8 cellular contexts compared by ENCODE assay signal in the genomic region with DNA sequence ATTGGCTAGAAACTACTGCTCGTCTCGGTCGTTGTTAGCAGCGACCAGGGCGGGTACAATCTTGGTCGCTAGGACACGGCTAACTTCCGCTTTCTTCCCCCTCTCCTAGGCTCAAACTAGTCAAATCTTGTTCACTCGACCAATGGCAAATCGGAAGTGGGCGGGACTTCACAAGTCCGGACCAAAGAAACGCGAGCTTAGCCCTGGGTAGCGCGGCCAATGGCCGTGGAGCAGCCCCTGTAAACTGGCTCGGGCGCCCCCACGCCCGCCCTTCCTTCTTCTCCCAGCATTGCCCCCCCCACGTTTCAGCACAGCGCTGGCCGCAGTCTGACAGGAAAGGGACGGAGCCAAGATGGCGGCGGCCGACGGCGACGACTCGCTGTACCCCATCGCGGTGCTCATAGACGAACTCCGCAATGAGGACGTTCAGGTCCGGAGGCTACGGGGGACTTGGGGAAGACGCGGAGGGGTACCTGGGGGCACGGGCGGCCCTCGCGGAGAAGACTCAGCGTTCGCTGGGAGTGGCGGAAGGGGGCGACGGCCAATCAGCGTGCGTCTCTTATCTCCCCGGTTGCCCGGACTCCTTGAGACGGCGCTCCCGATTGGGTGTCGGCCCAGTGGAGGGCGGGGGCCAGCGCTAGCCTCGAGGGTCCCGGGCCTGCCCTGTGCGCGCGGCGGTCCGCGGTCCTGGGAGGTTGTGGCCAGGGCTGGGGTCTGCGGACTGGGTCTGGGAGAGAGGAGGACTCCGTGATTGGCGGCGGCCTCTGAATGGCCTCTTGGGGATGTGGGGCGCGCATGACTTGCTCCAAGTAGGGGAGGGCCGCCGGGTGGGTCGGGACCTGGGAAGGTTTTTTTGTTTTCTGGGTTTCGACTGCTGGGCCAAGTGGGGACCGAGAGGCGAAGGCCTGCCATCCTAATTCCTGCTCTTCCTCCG. TPM values are rescaled to one million over a fixed set of nuclear protein-coding genes. Genes with fewer than 3 reads are reported as not detected.
DNase-seq lines count a peak whose midpoint lies in the region; ATAC-seq and TF ChIP-seq lines count a peak whose summit lies in the region.

A gene (plus strand): TSS at position 308 of the 934 bp plus-strand sequence. CDS start 45 bp downstream, at position 353.

- WGBS in HUES64: under 1% methylated on average over 80 of the region's 81 CpGs

- H3K4me2 ChIP-seq in OCI-LY1 (ENCODE audit: low read length): peak within 1 kb of the TSS; percentile 93

- no peak for TF ChIP-seq CTCF in Calu3 (IDR thresholded peaks at IDR 0.05; ENCODE audit: unreplicated experiment)
- no peak for TF ChIP-seq CTCF in OCI-LY1 (IDR thresholded peaks at IDR 0.05; ENCODE audit: low read length)

- intact Hi-C loops in Calu3 (cut with micrococcal nuclease; ENCODE audit: unreplicated experiment): loop anchor here (1.0 to 2.0 kb wide), 2 partner anchors 19 to 51 kb away; a partner anchor contains a TSS

- CTCF ChIA-PET in Calu3 (lab: Charles Lee): interaction anchor here (0.5 to 1.7 kb wide), 12 partner anchors 8 to 1840 kb away, joined by 3 to 11 read pairs (median 5); a partner anchor contains a TSS

- H3K27me3 ChIP-seq in HUES64 (ENCODE audit: insufficient read depth, low read length): no peaks in the 10 kb centered on the region
- H3K27me3 ChIP-seq in OCI-LY1 (ENCODE audit: insufficient read depth, low read length): no peaks in the 10 kb centered on the region

- H3K4me3 ChIP-seq in HUES64 (ENCODE audit: low read length) (peak within 1 kb of the TSS; percentile 87), OCI-LY1 (ENCODE audit: low read depth, low read length, poor library complexity, severe bottlenecking) (peak within 1 kb of the TSS; percentile 91)

- H3K27ac Mint-ChIP-seq in Calu3 (ENCODE audit: unreplicated experiment): peak within 1 kb of the TSS; percentile 100

- no peaks in the 10 kb centered on the region for H3F3A ChIP-seq in OCI-LY1 (ENCODE audit: insufficient read depth, low read length)

- peak within 1 kb of the TSS; percentile 97 for H3K4me3 Mint-ChIP-seq in Calu3 (ENCODE audit: low read depth, unreplicated experiment)

- peaks cover 24% of the 10 kb centered on the region for H3K36me3 ChIP-seq in HUES64 (ENCODE audit: insufficient read depth, low read length)
- H3K36me3 ChIP-seq in OCI-LY1 (ENCODE audit: insufficient read depth, low read length): peaks cover 36% of the 10 kb centered on the region

- BruUV-seq in Calu3 (replicated peaks; lab: Mats Ljungman, UMichigan): no TSS peak

- H3K9me3 Mint-ChIP-seq in Calu3 (ENCODE audit: low read depth, unreplicated experiment): peaks cover 15% of the 10 kb centered on the region

- H3K9me3 ChIP-seq in HUES64 (ENCODE audit: insufficient read depth, low read depth, low read length): no peaks in the 10 kb centered on the region
- no peaks in the 10 kb centered on the region for H3K9me3 ChIP-seq in OCI-LY1 (ENCODE audit: low read length)

- ATAC-seq in GM21447 (IDR thresholded peaks at IDR 0.05; ENCODE audit: unreplicated experiment): peak; percentile 88

- peaks cover 60% of the 10 kb centered on the region for H3K36me3 Mint-ChIP-seq in Calu3 (ENCODE audit: insufficient read depth, unreplicated experiment)

- 0 out of 2 replicates have a peak within 1 kb of the TSS, but pooled peaks have one; percentile 7 for H2AFZ ChIP-seq in OCI-LY1 (ENCODE audit: low read length)

- peaks cover 9% of the 10 kb centered on the region for H3K4me1 ChIP-seq in HUES64 (ENCODE audit: insufficient read depth, low read length)
- peaks cover 24% of the 10 kb centered on the region for H3K4me1 ChIP-seq in OCI-LY1 (ENCODE audit: insufficient read depth, low read length, severe bottlenecking)

- no peaks in the 10 kb centered on the region for H3K27me3 Mint-ChIP-seq in Calu3 (ENCODE audit: unreplicated experiment)

- in situ Hi-C loops in endometrial microvascular endothelial cells (cut with HindIII; ENCODE audit: inconsistent ontology term, low pct_unique_long_range_greater_than_20kb, low sequenced_read_pairs): no loop called here

- no peaks in the 10 kb centered on the region for H3K9me2 ChIP-seq in OCI-LY1 (ENCODE audit: low read depth, low read length)

- H3K4me1 Mint-ChIP-seq in Calu3 (ENCODE audit: low read depth, unreplicated experiment): peaks cover 23% of the 10 kb centered on the region

- H3K9ac ChIP-seq in HUES64 (ENCODE audit: low read depth, low read length): peak within 1 kb of the TSS; percentile 96
- peak within 1 kb of the TSS; percentile 98 for H3K9ac ChIP-seq in OCI-LY1 (ENCODE audit: low read length)

- DNase-seq in Calu3 (peak; percentile 98), mesenteric fat pad (ENCODE audit: low spot score) (peak; percentile 99)
- peak; percentile 97 for DNase-seq in activated CD8-positive, alpha-beta memory T cell treated with anti-CD3 and anti-CD28 coated beads, Interleukin-2, amount 50 U/mL, for 4 hours
- DNase-seq in stimulated activated CD8-positive, alpha-beta memory T cell treated with anti-CD3 and anti-CD28 coated beads, Interleukin-15, amount 100 ng/mL, for 24 hours (ENCODE audit: low read depth): peak; percentile 96

- H4K20me1 ChIP-seq in OCI-LY1 (ENCODE audit: insufficient read depth, low read length): no peaks in the 10 kb centered on the region

- peaks cover 44% of the 10 kb centered on the region for H3K79me2 ChIP-seq in OCI-LY1 (ENCODE audit: insufficient read depth, low read length)

- peak within 1 kb of the TSS; percentile 96 for H3K27ac ChIP-seq in HUES64 (ENCODE audit: low read depth, low read length)
- peak within 1 kb of the TSS; percentile 90 for H3K27ac ChIP-seq in OCI-LY1 (ENCODE audit: low read depth, low read length, poor library complexity, severe bottlenecking)

RNA-seq across cellular contexts. Expression of the gene that starts here (rescaled TPM):
- total RNA-seq in Calu3 (2022): 288 and 291 TPM in 2 replicates
- 217 TPM for polyA plus RNA-seq in HUES64 (2013, experiment 1 of 2)
- polyA plus RNA-seq in HUES64 (2013, experiment 2 of 2): 237 TPM
- total RNA-seq in endometrial microvascular endothelial cells (ENCODE audit: inconsistent ontology term): 327 TPM
- 184 TPM for total RNA-seq in mesenteric fat pad

Comparison
In these comparisons a context has a peak if more than half of its experiments do, and no peak if none do; other contexts are left out.
1. Peak in every context shown above with its lines: DNase-seq, ATAC-seq, H3K4me3 ChIP-seq and H3K27ac ChIP-seq.